10 cellular contexts compared by ENCODE assay signal in the genomic region with DNA sequence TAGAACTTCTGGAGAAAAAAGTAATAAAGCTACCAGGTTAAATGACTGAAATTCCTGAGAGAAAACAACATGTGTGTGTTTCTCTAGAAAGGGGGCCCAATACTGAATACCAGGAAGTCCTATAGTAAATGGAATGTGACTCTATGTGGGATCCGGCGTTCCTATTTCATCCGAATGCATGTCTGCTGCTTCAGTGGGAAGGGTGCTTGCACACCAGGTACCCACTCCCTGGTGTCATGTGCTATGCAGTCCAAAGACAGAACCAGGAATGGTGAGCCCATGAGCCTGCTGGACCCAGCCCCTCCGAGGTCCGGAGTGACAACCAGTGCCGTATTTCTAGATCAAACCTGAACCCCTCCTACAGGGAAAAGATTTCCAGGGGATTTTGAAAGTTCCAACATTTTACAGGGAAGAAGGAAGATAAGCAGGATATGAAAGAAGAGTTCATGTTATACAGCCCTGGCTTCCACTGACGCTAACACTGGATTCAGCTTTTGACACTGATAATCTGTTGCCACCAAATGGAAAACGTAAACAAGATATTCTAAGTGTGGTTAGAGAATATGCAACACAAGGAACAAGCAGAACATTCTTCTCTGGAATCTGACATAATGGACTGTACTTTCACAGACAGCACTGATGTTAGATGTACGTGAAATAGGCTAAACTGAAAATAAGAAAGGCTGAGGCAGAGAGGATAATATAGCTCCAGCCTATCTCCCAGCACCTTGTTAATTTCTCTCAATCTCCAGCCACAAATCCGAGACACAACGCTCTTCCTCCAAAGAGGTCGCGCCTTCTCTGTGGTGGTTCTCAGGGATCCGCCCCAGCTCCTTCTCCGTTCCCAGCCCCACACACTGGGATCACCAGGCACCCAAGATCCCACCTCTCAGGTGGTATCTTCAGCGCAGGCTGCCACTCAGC. TPM values are rescaled to one million over a fixed set of nuclear protein-coding genes. Genes with fewer than 3 reads are reported as not detected.
DNase-seq lines count a peak whose midpoint lies in the region; ATAC-seq and TF ChIP-seq lines count a peak whose summit lies in the region.
"Had no signal": no experiment of that assay in that cellular context is flagged by ENCODE, and none has a peak within 500 bp of the region (broad histone marks: within the 10 kb centered on the region; RNA-seq: fewer than 3 reads in every experiment).

No MANE protein-coding gene starts in this region.

- ATAC-seq in stimulated activated naive CD8-positive, alpha-beta T cell treated with anti-CD3 and anti-CD28 coated beads, Interleukin-15, amount 100 ng/mL, for 72 hours = peak; percentile 18
- no peak for ATAC-seq in stimulated activated naive CD8-positive, alpha-beta T cell treated with anti-CD3 and anti-CD28 coated beads, Interleukin-15, Interleukin-2, amounts not matched to agents 100 U/mL and 50 U/mL, for 24 hours
- ATAC-seq in HG03354 (IDR thresholded peaks at IDR 0.05; ENCODE audit: poor library complexity, severe bottlenecking, unreplicated experiment) (no peak), GM19035 (IDR thresholded peaks at IDR 0.05; ENCODE audit: unreplicated experiment) (no peak)

- H3K27me3 Mint-ChIP-seq in stimulated activated naive CD8-positive, alpha-beta T cell treated with anti-CD3 and anti-CD28 coated beads, Interleukin-15, amount 100 ng/mL, for 72 hours = peaks cover 27% of the 10 kb centered on the region
- H3K27me3 Mint-ChIP-seq in activated CD4-positive, alpha-beta memory T cell treated with anti-CD3 and anti-CD28 coated beads, Interleukin-2, amount 10 ng/mL, durations not matched to agents 7 days and 5 days = peaks cover 10% of the 10 kb centered on the region

- H3K9me3 Mint-ChIP-seq in stimulated activated naive CD8-positive, alpha-beta T cell treated with anti-CD3 and anti-CD28 coated beads, Interleukin-15, amount 100 ng/mL, for 72 hours = peaks cover 0 to 4% of the 10 kb centered on the region in 2 donors
- no peaks in the 10 kb centered on the region for H3K9me3 Mint-ChIP-seq in activated CD4-positive, alpha-beta memory T cell treated with anti-CD3 and anti-CD28 coated beads, Interleukin-2, amount 10 ng/mL, durations not matched to agents 7 days and 5 days

- H3K27ac Mint-ChIP-seq in stimulated activated naive CD8-positive, alpha-beta T cell treated with anti-CD3 and anti-CD28 coated beads, Interleukin-15, amount 100 ng/mL, for 72 hours = no peak overlapping the region
- H3K27ac Mint-ChIP-seq in activated CD4-positive, alpha-beta memory T cell treated with anti-CD3 and anti-CD28 coated beads, Interleukin-2, amount 10 ng/mL, durations not matched to agents 7 days and 5 days = no peak overlapping the region
- H3K27ac Mint-ChIP-seq: naive B cell had no signal

- H3K36me3 Mint-ChIP-seq in activated CD4-positive, alpha-beta memory T cell treated with anti-CD3 and anti-CD28 coated beads, Interleukin-2, amount 10 ng/mL, durations not matched to agents 7 days and 5 days (ENCODE audit: low read depth) = no peaks in the 10 kb centered on the region
- H3K36me3 Mint-ChIP-seq: naive B cell had no signal

- no peak for DNase-seq in stimulated activated naive CD8-positive, alpha-beta T cell treated with anti-CD3 and anti-CD28 coated beads, Interleukin-15, amount 100 ng/mL, for 72 hours
- no peak for DNase-seq in stimulated activated naive CD8-positive, alpha-beta T cell treated with anti-CD3 and anti-CD28 coated beads, Interleukin-15, Interleukin-2, amounts not matched to agents 100 U/mL and 50 U/mL, for 24 hours
- DNase-seq in fibroblast of mammary gland (ENCODE audit: low read depth) (no peak), kidney tubule cell (ENCODE audit: low spot score) (no peak)
- DNase-seq in activated CD4-positive, alpha-beta memory T cell treated with anti-CD3 and anti-CD28 coated beads, Interleukin-2, amount 10 ng/mL, durations not matched to agents 7 days and 5 days = no peak
- DNase-seq: MM.1S, naive B cell had no signal

- no peaks in the 10 kb centered on the region for H3K9me3 ChIP-seq in muscle layer of duodenum (ENCODE audit: control insufficient read depth in 1 of 2, low read length in 2 of 2)

- no peak for TF ChIP-seq CTCF in fibroblast of mammary gland (conservative IDR thresholded peaks at IDR 0.05; ENCODE audit: control insufficient read depth, insufficient read depth, low read depth, low read length)

- H3K4me3 ChIP-seq in fibroblast of mammary gland (ENCODE audit: control insufficient read depth, low read depth, low read length) (peak overlapping the region; percentile 64), muscle layer of duodenum (ENCODE audit: low read depth in 1 of 2, low read length in 2 of 2) (peak overlapping the region; percentile 57 to 62)

- H3K36me3 ChIP-seq in muscle layer of duodenum (ENCODE audit: control insufficient read depth in 1 of 2, insufficient read depth in 2 of 2, low read length in 2 of 2) = no peaks in the 10 kb centered on the region

- POLR2A ChIA-PET in activated CD4-positive, alpha-beta memory T cell treated with anti-CD3 and anti-CD28 coated beads, Interleukin-2, amount 10 ng/mL, durations not matched to agents 7 days and 5 days (lab: Charles Lee) = no interaction called here

- H3K4me1 Mint-ChIP-seq in stimulated activated naive CD8-positive, alpha-beta T cell treated with anti-CD3 and anti-CD28 coated beads, Interleukin-15, amount 100 ng/mL, for 72 hours = peaks cover 16% of the 10 kb centered on the region
- no peaks in the 10 kb centered on the region for H3K4me1 Mint-ChIP-seq in activated CD4-positive, alpha-beta memory T cell treated with anti-CD3 and anti-CD28 coated beads, Interleukin-2, amount 10 ng/mL, durations not matched to agents 7 days and 5 days

- no peak overlapping the region for H3K27ac ChIP-seq in muscle layer of duodenum (ENCODE audit: low read length)

- H3K4me1 ChIP-seq in muscle layer of duodenum (ENCODE audit: control insufficient read depth in 1 of 2, insufficient read depth in 2 of 2, low read length in 2 of 2) = no peaks in the 10 kb centered on the region

- CTCF ChIA-PET in activated CD4-positive, alpha-beta memory T cell treated with anti-CD3 and anti-CD28 coated beads, Interleukin-2, amount 10 ng/mL, durations not matched to agents 7 days and 5 days (lab: Charles Lee) = no interaction called here

- H3K4me3 Mint-ChIP-seq in stimulated activated naive CD8-positive, alpha-beta T cell treated with anti-CD3 and anti-CD28 coated beads, Interleukin-15, amount 100 ng/mL, for 72 hours = no peak overlapping the region
- no peak overlapping the region for H3K4me3 Mint-ChIP-seq in activated CD4-positive, alpha-beta memory T cell treated with anti-CD3 and anti-CD28 coated beads, Interleukin-2, amount 10 ng/mL, durations not matched to agents 7 days and 5 days

- H3K27me3 ChIP-seq in muscle layer of duodenum (ENCODE audit: low read depth, low read length) = peaks cover 11% of the 10 kb centered on the region

RNA-seq across cellular contexts. Expression of a gene that starts 0.7 kb away (rescaled TPM):
- total RNA-seq in activated CD4-positive, alpha-beta memory T cell treated with anti-CD3 and anti-CD28 coated beads, Interleukin-2, amount 10 ng/mL, durations not matched to agents 7 days and 5 days = not detected

RNA-seq across cellular contexts. Expression of a gene that starts 15.4 kb away (rescaled TPM):
- total RNA-seq in activated CD4-positive, alpha-beta memory T cell treated with anti-CD3 and anti-CD28 coated beads, Interleukin-2, amount 10 ng/mL, durations not matched to agents 7 days and 5 days = not detected

RNA-seq across cellular contexts. Expression of a gene that starts 32.0 kb away (rescaled TPM):
- total RNA-seq in activated CD4-positive, alpha-beta memory T cell treated with anti-CD3 and anti-CD28 coated beads, Interleukin-2, amount 10 ng/mL, durations not matched to agents 7 days and 5 days = not detected
